In the genomic region with DNA sequence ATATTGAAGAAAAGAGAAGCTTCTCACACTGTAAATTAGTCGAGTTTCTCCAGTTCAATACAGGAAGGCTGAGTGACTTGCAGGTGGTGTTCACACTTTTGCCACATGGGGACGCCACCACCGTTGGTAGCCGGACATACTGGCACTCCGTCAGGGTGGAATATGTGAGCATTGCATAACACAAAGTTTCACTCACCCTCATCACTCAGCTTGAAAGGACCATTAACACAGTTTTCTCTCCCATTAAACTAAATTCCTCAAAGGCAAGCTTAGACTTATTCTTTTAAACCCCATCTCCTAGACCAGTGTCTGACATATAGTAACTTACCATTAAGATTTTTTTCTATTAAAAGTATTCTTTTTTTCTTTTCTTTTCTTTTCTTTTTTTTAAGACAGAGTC, we compare ENCODE assay signal across 1 cellular context.
TF ChIP-seq lines count a peak whose summit lies in the region.

No MANE protein-coding gene starts in this region.

TF ChIP-seq in HepG2, 621 proteins besides CTCF, POLR2A, EP300 and RAD21 (continued from another document and continues in another):
- TF ChIP-seq, protein P1, sequence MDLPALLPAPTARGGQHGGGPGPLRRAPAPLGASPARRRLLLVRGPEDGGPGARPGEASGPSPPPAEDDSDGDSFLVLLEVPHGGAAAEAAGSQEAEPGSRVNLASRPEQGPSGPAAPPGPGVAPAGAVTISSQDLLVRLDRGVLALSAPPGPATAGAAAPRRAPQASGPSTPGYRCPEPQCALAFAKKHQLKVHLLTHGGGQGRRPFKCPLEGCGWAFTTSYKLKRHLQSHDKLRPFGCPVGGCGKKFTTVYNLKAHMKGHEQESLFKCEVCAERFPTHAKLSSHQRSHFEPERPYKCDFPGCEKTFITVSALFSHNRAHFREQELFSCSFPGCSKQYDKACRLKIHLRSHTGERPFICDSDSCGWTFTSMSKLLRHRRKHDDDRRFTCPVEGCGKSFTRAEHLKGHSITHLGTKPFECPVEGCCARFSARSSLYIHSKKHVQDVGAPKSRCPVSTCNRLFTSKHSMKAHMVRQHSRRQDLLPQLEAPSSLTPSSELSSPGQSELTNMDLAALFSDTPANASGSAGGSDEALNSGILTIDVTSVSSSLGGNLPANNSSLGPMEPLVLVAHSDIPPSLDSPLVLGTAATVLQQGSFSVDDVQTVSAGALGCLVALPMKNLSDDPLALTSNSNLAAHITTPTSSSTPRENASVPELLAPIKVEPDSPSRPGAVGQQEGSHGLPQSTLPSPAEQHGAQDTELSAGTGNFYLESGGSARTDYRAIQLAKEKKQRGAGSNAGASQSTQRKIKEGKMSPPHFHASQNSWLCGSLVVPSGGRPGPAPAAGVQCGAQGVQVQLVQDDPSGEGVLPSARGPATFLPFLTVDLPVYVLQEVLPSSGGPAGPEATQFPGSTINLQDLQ (CRISPR knock-in tag; IDR thresholded peaks at IDR 0.05), result no peak
- no peak for TF ChIP-seq ZFP62 (CRISPR knock-in tag; IDR thresholded peaks at IDR 0.05)
- no peak for TF ChIP-seq ISX (CRISPR knock-in tag; conservative IDR thresholded peaks at IDR 0.05)
- no peak for TF ChIP-seq U2AF2 (IDR thresholded peaks at IDR 0.05; ENCODE audit: low read depth, low read length)
- TF ChIP-seq, protein P2, sequence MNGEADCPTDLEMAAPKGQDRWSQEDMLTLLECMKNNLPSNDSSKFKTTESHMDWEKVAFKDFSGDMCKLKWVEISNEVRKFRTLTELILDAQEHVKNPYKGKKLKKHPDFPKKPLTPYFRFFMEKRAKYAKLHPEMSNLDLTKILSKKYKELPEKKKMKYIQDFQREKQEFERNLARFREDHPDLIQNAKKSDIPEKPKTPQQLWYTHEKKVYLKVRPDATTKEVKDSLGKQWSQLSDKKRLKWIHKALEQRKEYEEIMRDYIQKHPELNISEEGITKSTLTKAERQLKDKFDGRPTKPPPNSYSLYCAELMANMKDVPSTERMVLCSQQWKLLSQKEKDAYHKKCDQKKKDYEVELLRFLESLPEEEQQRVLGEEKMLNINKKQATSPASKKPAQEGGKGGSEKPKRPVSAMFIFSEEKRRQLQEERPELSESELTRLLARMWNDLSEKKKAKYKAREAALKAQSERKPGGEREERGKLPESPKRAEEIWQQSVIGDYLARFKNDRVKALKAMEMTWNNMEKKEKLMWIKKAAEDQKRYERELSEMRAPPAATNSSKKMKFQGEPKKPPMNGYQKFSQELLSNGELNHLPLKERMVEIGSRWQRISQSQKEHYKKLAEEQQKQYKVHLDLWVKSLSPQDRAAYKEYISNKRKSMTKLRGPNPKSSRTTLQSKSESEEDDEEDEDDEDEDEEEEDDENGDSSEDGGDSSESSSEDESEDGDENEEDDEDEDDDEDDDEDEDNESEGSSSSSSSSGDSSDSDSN (CRISPR knock-in tag; IDR thresholded peaks at IDR 0.05), result no peak
- no peak for TF ChIP-seq MED8 (CRISPR knock-in tag; IDR thresholded peaks at IDR 0.05; ENCODE audit: insufficient replicate concordance)
- TF ChIP-seq MEF2D (CRISPR knock-in tag; IDR thresholded peaks at IDR 0.05), result no peak
- no peak for TF ChIP-seq BRF2 (CRISPR knock-in tag; IDR thresholded peaks at IDR 0.05)
- TF ChIP-seq, protein P3, sequence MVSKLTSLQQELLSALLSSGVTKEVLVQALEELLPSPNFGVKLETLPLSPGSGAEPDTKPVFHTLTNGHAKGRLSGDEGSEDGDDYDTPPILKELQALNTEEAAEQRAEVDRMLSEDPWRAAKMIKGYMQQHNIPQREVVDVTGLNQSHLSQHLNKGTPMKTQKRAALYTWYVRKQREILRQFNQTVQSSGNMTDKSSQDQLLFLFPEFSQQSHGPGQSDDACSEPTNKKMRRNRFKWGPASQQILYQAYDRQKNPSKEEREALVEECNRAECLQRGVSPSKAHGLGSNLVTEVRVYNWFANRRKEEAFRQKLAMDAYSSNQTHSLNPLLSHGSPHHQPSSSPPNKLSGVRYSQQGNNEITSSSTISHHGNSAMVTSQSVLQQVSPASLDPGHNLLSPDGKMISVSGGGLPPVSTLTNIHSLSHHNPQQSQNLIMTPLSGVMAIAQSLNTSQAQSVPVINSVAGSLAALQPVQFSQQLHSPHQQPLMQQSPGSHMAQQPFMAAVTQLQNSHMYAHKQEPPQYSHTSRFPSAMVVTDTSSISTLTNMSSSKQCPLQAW (CRISPR knock-in tag; IDR thresholded peaks at IDR 0.05), result no peak
- no peak for TF ChIP-seq ZNF101 (CRISPR knock-in tag; IDR thresholded peaks at IDR 0.05; ENCODE audit: borderline replicate concordance, low read depth)
- no peak; the same call in 1 of the 2 replicates for TF ChIP-seq ZSCAN21 (CRISPR knock-in tag; IDR thresholded peaks at IDR 0.05; ENCODE audit: borderline replicate concordance)
- TF ChIP-seq ZKSCAN1 (IDR thresholded peaks at IDR 0.05; ENCODE audit: low read length), result peak; percentile 83
- TF ChIP-seq, protein P4, sequence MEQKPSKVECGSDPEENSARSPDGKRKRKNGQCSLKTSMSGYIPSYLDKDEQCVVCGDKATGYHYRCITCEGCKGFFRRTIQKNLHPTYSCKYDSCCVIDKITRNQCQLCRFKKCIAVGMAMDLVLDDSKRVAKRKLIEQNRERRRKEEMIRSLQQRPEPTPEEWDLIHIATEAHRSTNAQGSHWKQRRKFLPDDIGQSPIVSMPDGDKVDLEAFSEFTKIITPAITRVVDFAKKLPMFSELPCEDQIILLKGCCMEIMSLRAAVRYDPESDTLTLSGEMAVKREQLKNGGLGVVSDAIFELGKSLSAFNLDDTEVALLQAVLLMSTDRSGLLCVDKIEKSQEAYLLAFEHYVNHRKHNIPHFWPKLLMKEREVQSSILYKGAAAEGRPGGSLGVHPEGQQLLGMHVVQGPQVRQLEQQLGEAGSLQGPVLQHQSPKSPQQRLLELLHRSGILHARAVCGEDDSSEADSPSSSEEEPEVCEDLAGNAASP (CRISPR knock-in tag; IDR thresholded peaks at IDR 0.05; ENCODE audit: borderline replicate concordance), result peak; percentile 77; the same call in 1 of the 2 replicates
- no peak for TF ChIP-seq HDAC6 (IDR thresholded peaks at IDR 0.05; ENCODE audit: low read depth, low read length)
- TF ChIP-seq, protein P5, sequence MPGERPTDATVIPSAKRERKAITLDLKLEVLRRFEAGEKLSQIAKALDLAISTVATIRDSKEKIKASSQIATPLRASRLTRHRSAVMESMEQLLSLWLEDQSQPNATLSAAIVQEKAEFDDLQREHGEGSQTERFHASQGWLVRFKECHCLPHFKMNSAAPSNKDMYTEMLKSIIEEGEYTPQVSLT (CRISPR knock-in tag; IDR thresholded peaks at IDR 0.05; ENCODE audit: borderline replicate concordance, low read depth), result no peak
- no peak for TF ChIP-seq ZNF777 (CRISPR knock-in tag; IDR thresholded peaks at IDR 0.05)
- no peak for TF ChIP-seq ZNF333 (CRISPR knock-in tag; IDR thresholded peaks at IDR 0.05; ENCODE audit: borderline replicate concordance)
- TF ChIP-seq NBN (conservative IDR thresholded peaks at IDR 0.05), result no peak
- no peak for TF ChIP-seq ZNF34 (CRISPR knock-in tag; IDR thresholded peaks at IDR 0.05; ENCODE audit: borderline replicate concordance)
- TF ChIP-seq KAT2B (IDR thresholded peaks at IDR 0.05; ENCODE audit: borderline replicate concordance, low read depth, low read length), result no peak
- no peak for TF ChIP-seq GPBP1L1 (CRISPR knock-in tag; IDR thresholded peaks at IDR 0.05)
- TF ChIP-seq THAP7 (CRISPR knock-in tag; IDR thresholded peaks at IDR 0.05), result no peak
- no peak for TF ChIP-seq ETV6 (CRISPR knock-in tag; conservative IDR thresholded peaks at IDR 0.05)
- TF ChIP-seq BCL3 (CRISPR knock-in tag; IDR thresholded peaks at IDR 0.05), result no peak
- no peak for TF ChIP-seq IKZF4 (CRISPR knock-in tag; IDR thresholded peaks at IDR 0.05; ENCODE audit: borderline replicate concordance, low read depth, not compliant biosample characterization)
- no peak for TF ChIP-seq ATF7 (IDR thresholded peaks at IDR 0.05)
- no peak for TF ChIP-seq ATF7 (CRISPR knock-in tag; IDR thresholded peaks at IDR 0.05)
- no peak for TF ChIP-seq ZNF253 (CRISPR knock-in tag; IDR thresholded peaks at IDR 0.05; ENCODE audit: borderline replicate concordance)
- TF ChIP-seq CCDC6 (CRISPR knock-in tag; IDR thresholded peaks at IDR 0.05), result no peak
- TF ChIP-seq ZNF788 (CRISPR knock-in tag; IDR thresholded peaks at IDR 0.05; ENCODE audit: borderline replicate concordance), result peak; percentile 56; the same call in 1 of the 2 replicates
- no peak for TF ChIP-seq SP140L (CRISPR knock-in tag; IDR thresholded peaks at IDR 0.05; ENCODE audit: borderline replicate concordance)
- TF ChIP-seq ZNF652 (CRISPR knock-in tag; IDR thresholded peaks at IDR 0.05; ENCODE audit: borderline replicate concordance, low read depth), result no peak
- no peak for TF ChIP-seq ZNF550 (CRISPR knock-in tag; IDR thresholded peaks at IDR 0.05; ENCODE audit: borderline replicate concordance)
- no peak for TF ChIP-seq RELA (CRISPR knock-in tag; IDR thresholded peaks at IDR 0.05)
- no peak for TF ChIP-seq ZNF329 (CRISPR knock-in tag; IDR thresholded peaks at IDR 0.05; ENCODE audit: low read depth)
- TF ChIP-seq CBX2 (IDR thresholded peaks at IDR 0.05; ENCODE audit: low read depth, low read length), result no peak
- TF ChIP-seq CBX2 (CRISPR knock-in tag; IDR thresholded peaks at IDR 0.05; ENCODE audit: low read depth), result no peak
- TF ChIP-seq KLF16 (CRISPR knock-in tag; IDR thresholded peaks at IDR 0.05), result peak in 1 of 2 experiments; percentile 70; a peak in 1 of 4 replicates
- no peak for TF ChIP-seq SRSF4 (IDR thresholded peaks at IDR 0.05; ENCODE audit: low read depth, low read length, poor library complexity, severe bottlenecking)
- TF ChIP-seq, protein P6, sequence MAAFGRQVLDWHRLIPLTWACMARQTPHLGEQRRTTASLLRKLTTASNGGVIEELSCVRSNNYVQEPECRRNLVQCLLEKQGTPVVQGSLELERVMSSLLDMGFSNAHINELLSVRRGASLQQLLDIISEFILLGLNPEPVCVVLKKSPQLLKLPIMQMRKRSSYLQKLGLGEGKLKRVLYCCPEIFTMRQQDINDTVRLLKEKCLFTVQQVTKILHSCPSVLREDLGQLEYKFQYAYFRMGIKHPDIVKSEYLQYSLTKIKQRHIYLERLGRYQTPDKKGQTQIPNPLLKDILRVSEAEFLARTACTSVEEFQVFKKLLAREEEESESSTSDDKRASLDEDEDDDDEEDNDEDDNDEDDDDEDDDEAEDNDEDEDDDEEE (CRISPR knock-in tag; IDR thresholded peaks at IDR 0.05), result no peak
- TF ChIP-seq ZNF724P (CRISPR knock-in tag; IDR thresholded peaks at IDR 0.05; ENCODE audit: borderline replicate concordance), result no peak
